In genomic region chr21:35461700-35462099, GRCh38 we compare ENCODE assay signal across 1 cellular context.
TF ChIP-seq lines count a peak whose summit lies in the region.

No MANE protein-coding gene starts in this region.

TF ChIP-seq in K562, 482 proteins besides CTCF, POLR2A, EP300 and RAD21 (continued from another document):
- peak; percentile 95 for TF ChIP-seq MAFK (IDR thresholded peaks at IDR 0.05; ENCODE audit: low read length)
- TF ChIP-seq ETV5 (CRISPR knock-in tag; IDR thresholded peaks at IDR 0.05; ENCODE audit: low read depth): no peak
- no peak for TF ChIP-seq TEAD2 (tag; IDR thresholded peaks at IDR 0.05)
- TF ChIP-seq TCF7 (IDR thresholded peaks at IDR 0.05; ENCODE audit: borderline replicate concordance): no peak
- TF ChIP-seq ZBTB8A (IDR thresholded peaks at IDR 0.05; ENCODE audit: partially characterized antibody): no peak
- peak; percentile 62; the same call in 1 of the 2 replicates for TF ChIP-seq ARID1B (IDR thresholded peaks at IDR 0.05)
- TF ChIP-seq ZNF57 (CRISPR knock-in tag; IDR thresholded peaks at IDR 0.05): no peak
